26 cellular contexts compared by ENCODE assay signal in genomic region chr11:126420730-126421083, GRCh38.
DNase-seq lines count a peak whose midpoint lies in the region; ATAC-seq and TF ChIP-seq lines count a peak whose summit lies in the region.
"Had no signal": no experiment of that assay in that cellular context is flagged by ENCODE, and none has a peak within 500 bp of the region (broad histone marks: within the 10 kb centered on the region; RNA-seq: fewer than 3 reads in every experiment).

No MANE protein-coding gene starts in this region.

- H3K27me3 ChIP-seq in heart left ventricle (no peaks in the 10 kb centered on the region), left lung (no peaks in the 10 kb centered on the region), testis (no peaks in the 10 kb centered on the region)
- H3K27me3 ChIP-seq: BE2C, cardiac muscle cell, dorsolateral prefrontal cortex, MG63, SJSA1, vagina had no signal

- peak overlapping the region; percentile 11 to 91 (median 64) for H3K27ac ChIP-seq in heart left ventricle
- peak overlapping the region; percentile 24 to 26 for H3K27ac ChIP-seq in left lung
- H3K27ac ChIP-seq in testis: peak overlapping the region; percentile 18 to 88
- H3K27ac ChIP-seq: cardiac muscle cell, PC-9, prostate gland, vagina had no signal

- H3K27me3 Mint-ChIP-seq in T-helper 2 cell treated with Interferon-gamma antibody and Interleukin-4, amounts not matched to agents 5 μg/mL and 100 μg/mL, for 36 hours (ENCODE audit: low read depth): peaks cover 5% of the 10 kb centered on the region
- no peaks in the 10 kb centered on the region for H3K27me3 Mint-ChIP-seq in effector memory CD8-positive, alpha-beta T cell
- H3K27me3 Mint-ChIP-seq: activated CD4-positive, alpha-beta memory T cell treated with anti-CD3 and anti-CD28 coated beads for 36 hours; activated T-cell treated with anti-CD3 and anti-CD28 coated beads, Interleukin-2, amount 50 U/mL, for 24 hours had no signal

- H3K4me1 ChIP-seq in heart left ventricle (peaks cover 0 to 71% (median 41%) of the 10 kb centered on the region in 12 donors), left lung (peaks cover 14 to 19% of the 10 kb centered on the region in 2 donors), testis (peaks cover 82% of the 10 kb centered on the region)

- WGBS in heart left ventricle, 4 donors: 27 to 45% (median 30%) methylated on average over 3 of the region's 3 CpGs
- 27 to 33% methylated on average over 3 of the region's 3 CpGs for WGBS in testis, 2 donors

- TF ChIP-seq CTCF in heart left ventricle (IDR thresholded peaks at IDR 0.05): no peak
- TF ChIP-seq CTCF in left lung (IDR thresholded peaks at IDR 0.05): no peak
- TF ChIP-seq CTCF in testis (IDR thresholded peaks at IDR 0.05): no peak

- H3K36me3 ChIP-seq in heart left ventricle (no peaks in the 10 kb centered on the region), left lung (no peaks in the 10 kb centered on the region), testis (ENCODE audit: low read depth, missing control alignments) (no peaks in the 10 kb centered on the region)
- H3K36me3 ChIP-seq: BE2C, cardiac muscle cell, prostate gland, SJSA1, vagina had no signal

- H3K4me3 ChIP-seq in heart left ventricle (no peak overlapping the region), left lung (no peak overlapping the region), testis (no peak overlapping the region)
- H3K4me3 ChIP-seq: cardiac muscle cell, dorsolateral prefrontal cortex, MG63, PC-9, prostate gland, SJSA1, smooth muscle cell, vagina had no signal

- H3K27ac Mint-ChIP-seq in T-helper 2 cell treated with Interferon-gamma antibody and Interleukin-4, amounts not matched to agents 5 μg/mL and 100 μg/mL, for 36 hours: no peak overlapping the region
- no peak overlapping the region for H3K27ac Mint-ChIP-seq in effector memory CD8-positive, alpha-beta T cell
- H3K27ac Mint-ChIP-seq: activated CD4-positive, alpha-beta memory T cell treated with anti-CD3 and anti-CD28 coated beads for 36 hours; activated T-cell treated with anti-CD3 and anti-CD28 coated beads, Interleukin-2, amount 50 U/mL, for 24 hours; WTC11 had no signal

- DNase-seq in heart left ventricle (no peak), left ventricle myocardium superior (no peak), left lung (no peak), testis (no peak)
- DNase-seq in T-helper 2 cell treated with Interferon-gamma antibody and Interleukin-4, amounts not matched to agents 5 μg/mL and 100 μg/mL, for 36 hours (ENCODE audit: low spot score): no peak
- DNase-seq in effector memory CD8-positive, alpha-beta T cell: no peak
- DNase-seq: activated CD4-positive, alpha-beta memory T cell treated with anti-CD3 and anti-CD28 coated beads for 36 hours; activated naive CD4-positive, alpha-beta T cell; activated T-cell treated with anti-CD3 and anti-CD28 coated beads, Interleukin-2, amount 50 U/mL, for 24 hours; amniotic stem cell; BE2C; EL; IMR-90; kidney glomerular epithelial cell; MG63; midbrain; PC-9 had no signal

- ATAC-seq in heart left ventricle (no peak), left ventricle myocardium superior (no peak), left lung (no peak), HG02759 (IDR thresholded peaks at IDR 0.05; ENCODE audit: unreplicated experiment) (no peak), HG02970 (IDR thresholded peaks at IDR 0.05; ENCODE audit: low FRiP score, unreplicated experiment) (no peak)
- no peak for ATAC-seq in effector memory CD8-positive, alpha-beta T cell (replicated peaks)
- ATAC-seq: WTC11 had no signal

- no peaks in the 10 kb centered on the region for H3K9me3 Mint-ChIP-seq in T-helper 2 cell treated with Interferon-gamma antibody and Interleukin-4, amounts not matched to agents 5 μg/mL and 100 μg/mL, for 36 hours
- no peaks in the 10 kb centered on the region for H3K9me3 Mint-ChIP-seq in effector memory CD8-positive, alpha-beta T cell
- H3K9me3 Mint-ChIP-seq: activated CD4-positive, alpha-beta memory T cell treated with anti-CD3 and anti-CD28 coated beads for 36 hours; activated T-cell treated with anti-CD3 and anti-CD28 coated beads, Interleukin-2, amount 50 U/mL, for 24 hours; WTC11 had no signal

- H3K4me3 Mint-ChIP-seq in T-helper 2 cell treated with Interferon-gamma antibody and Interleukin-4, amounts not matched to agents 5 μg/mL and 100 μg/mL, for 36 hours: peak overlapping the region; percentile 38
- H3K4me3 Mint-ChIP-seq in effector memory CD8-positive, alpha-beta T cell: no peak overlapping the region
- H3K4me3 Mint-ChIP-seq: activated CD4-positive, alpha-beta memory T cell treated with anti-CD3 and anti-CD28 coated beads for 36 hours; activated T-cell treated with anti-CD3 and anti-CD28 coated beads, Interleukin-2, amount 50 U/mL, for 24 hours; WTC11 had no signal

- H3K36me3 Mint-ChIP-seq in T-helper 2 cell treated with Interferon-gamma antibody and Interleukin-4, amounts not matched to agents 5 μg/mL and 100 μg/mL, for 36 hours (ENCODE audit: low read depth): no peaks in the 10 kb centered on the region
- peaks cover 4% of the 10 kb centered on the region for H3K36me3 Mint-ChIP-seq in effector memory CD8-positive, alpha-beta T cell (ENCODE audit: insufficient read depth)
- H3K36me3 Mint-ChIP-seq: activated CD4-positive, alpha-beta memory T cell treated with anti-CD3 and anti-CD28 coated beads for 36 hours; WTC11 had no signal

- intact Hi-C loops in heart left ventricle (cut with DNase I): loop anchor here in 2 of 10 donors (5.0 to 10.0 kb wide), 2 partner anchors 103 to 106 kb away; no protein-coding TSS in a partner anchor
- intact Hi-C loops in left ventricle myocardium superior (cut with micrococcal nuclease): no loop called here
- intact Hi-C loops in left lung (cut with DNase I): no loop called here
- intact Hi-C loops in testis (cut with DNase I; ENCODE audit: low total_unique reads): no loop called here

- H3K4me1 Mint-ChIP-seq in T-helper 2 cell treated with Interferon-gamma antibody and Interleukin-4, amounts not matched to agents 5 μg/mL and 100 μg/mL, for 36 hours (ENCODE audit: low read depth): peaks cover 31% of the 10 kb centered on the region
- peaks cover 4 to 6% of the 10 kb centered on the region in 2 donors for H3K4me1 Mint-ChIP-seq in effector memory CD8-positive, alpha-beta T cell (ENCODE audit: low read depth in 2 of 2)

- TF ChIP-seq POLR2A in heart left ventricle (IDR thresholded peaks at IDR 0.05): no peak
- no peak for TF ChIP-seq POLR2A in testis (IDR thresholded peaks at IDR 0.05)

- no peaks in the 10 kb centered on the region for H3K9me3 ChIP-seq in heart left ventricle
- H3K9me3 ChIP-seq in left lung: no peaks in the 10 kb centered on the region
- no peaks in the 10 kb centered on the region for H3K9me3 ChIP-seq in testis
- H3K9me3 ChIP-seq: BE2C, MG63, prostate gland, SJSA1, vagina had no signal
